ENCODE assay signal across 2 cellular contexts in genomic region chr4:73743825-73744602, GRCh38.
TF ChIP-seq lines count a peak whose summit lies in the region.

No MANE protein-coding gene starts in this region.

TF ChIP-seq in A549, 52 proteins besides CTCF, POLR2A, EP300 and RAD21 (continued from another document):
- TF ChIP-seq MYC (IDR thresholded peaks at IDR 0.05; ENCODE audit: borderline replicate concordance, low read length) (no peak), ZC3H11A (IDR thresholded peaks at IDR 0.05) (no peak), SREBF2 (IDR thresholded peaks at IDR 0.05) (no peak), REST (IDR thresholded peaks at IDR 0.05) (no peak), ZNF302 (CRISPR knock-in tag; IDR thresholded peaks at IDR 0.05) (no peak), HOXA7 (CRISPR knock-in tag; IDR thresholded peaks at IDR 0.05) (peak; percentile 83; the same call in 1 of the 2 replicates), FOSB (CRISPR knock-in tag; IDR thresholded peaks at IDR 0.05) (peak; percentile 77; the same call in 1 of the 2 replicates), CHD2 (IDR thresholded peaks at IDR 0.05; ENCODE audit: low read length, partially characterized antibody) (no peak), HEYL (CRISPR knock-in tag; IDR thresholded peaks at IDR 0.05) (no peak), ZSCAN20 (CRISPR knock-in tag; IDR thresholded peaks at IDR 0.05) (peak; percentile 81; the same call in 1 of the 2 replicates), CEBPB (IDR thresholded peaks at IDR 0.05) (no peak), USF2 (IDR thresholded peaks at IDR 0.05) (no peak), MAFK (IDR thresholded peaks at IDR 0.05; ENCODE audit: partially characterized antibody) (no peak), KDM5A (IDR thresholded peaks at IDR 0.05) (no peak), PBX3 (IDR thresholded peaks at IDR 0.05) (no peak)
TF ChIP-seq in A549: peak in this region for 4.

TF ChIP-seq in endothelial cell of umbilical vein, 7 proteins besides CTCF, POLR2A, EP300 and RAD21 (continued from another document):
- TF ChIP-seq MYC (IDR thresholded peaks at IDR 0.05; ENCODE audit: low read depth, low read length) (no peak), GATA2 (IDR thresholded peaks at IDR 0.05; ENCODE audit: insufficient read depth, insufficient read length, low read depth, low read length) (no peak), JUN (IDR thresholded peaks at IDR 0.05; ENCODE audit: borderline replicate concordance, insufficient read depth, insufficient read length, low read depth) (no peak), POLR2AphosphoS5 (IDR thresholded peaks at IDR 0.05; ENCODE audit: insufficient read depth, low read depth, low read length) (no peak), MAX (IDR thresholded peaks at IDR 0.05; ENCODE audit: insufficient read depth, insufficient read length) (no peak), EZH2 (IDR thresholded peaks at IDR 0.05; ENCODE audit: borderline replicate concordance, low read depth, low read length, severe bottlenecking) (no peak)
